Comparison of ENCODE assay signal across 9 cellular contexts in the genomic region with DNA sequence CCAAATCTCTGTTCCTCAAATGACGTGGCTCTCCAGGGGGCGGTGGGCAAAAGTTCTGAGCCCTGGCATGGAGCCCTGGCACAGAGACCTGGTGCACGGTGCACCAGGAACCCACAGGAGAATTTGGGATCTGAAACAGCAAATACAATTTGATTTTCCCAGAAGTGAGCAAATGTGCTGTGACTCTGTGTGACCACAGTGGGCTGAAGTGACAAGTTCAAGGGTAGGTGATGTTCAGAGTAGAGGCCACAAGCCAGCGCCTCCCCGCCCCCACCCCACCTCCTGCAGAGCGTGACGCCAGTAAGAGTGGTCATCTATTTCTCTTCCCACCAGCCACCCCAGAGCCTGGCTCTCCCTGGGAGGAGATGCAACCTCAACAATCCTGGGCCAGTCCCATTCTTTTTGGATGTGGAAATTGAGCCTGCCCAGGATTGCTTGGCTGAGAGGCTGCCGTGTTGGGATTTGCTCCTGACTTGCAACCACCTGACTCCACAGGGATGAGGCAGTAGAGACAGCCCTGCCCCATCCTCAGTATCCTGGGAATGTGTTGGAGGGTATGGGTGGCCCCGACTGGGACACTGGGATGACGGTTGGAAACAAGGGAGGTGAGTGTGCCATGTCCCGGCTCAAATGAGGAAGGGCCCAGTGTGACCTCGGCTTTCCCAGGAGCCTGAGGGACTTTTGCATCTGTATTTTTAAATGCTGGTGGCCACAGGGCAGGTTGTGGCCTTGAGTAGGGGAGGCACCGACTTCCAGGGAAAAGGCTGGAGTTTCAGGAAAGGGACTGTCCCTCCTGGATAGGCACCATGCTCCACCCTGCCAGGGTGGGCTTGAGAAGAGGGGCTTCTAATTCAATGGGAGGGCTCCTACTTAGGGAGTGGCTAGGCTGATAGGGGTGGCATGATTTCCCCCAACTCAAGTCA. TPM values are rescaled to one million over a fixed set of nuclear protein-coding genes. Genes with fewer than 3 reads are reported as not detected.
DNase-seq lines count a peak whose midpoint lies in the region; ATAC-seq and TF ChIP-seq lines count a peak whose summit lies in the region.
"Had no signal": no experiment of that assay in that cellular context is flagged by ENCODE, and none has a peak within 500 bp of the region (broad histone marks: within the 10 kb centered on the region; RNA-seq: fewer than 3 reads in every experiment).

No MANE protein-coding gene starts in this region.

- H3K9me1 ChIP-seq in IMR-90 (ENCODE audit: insufficient read depth, low read length), result peaks cover 3% of the 10 kb centered on the region

- H3K4me3 ChIP-seq in IMR-90 (ENCODE audit: insufficient read depth, low read depth, low read length) (no peak overlapping the region), epithelial cell of esophagus (ENCODE audit: low read length) (no peak overlapping the region), skeletal muscle cell (ENCODE audit: low read depth, low read length) (no peak overlapping the region)

- H3K18ac ChIP-seq in IMR-90 (ENCODE audit: low read depth, low read length), result peak overlapping the region; percentile 46; the same call in 1 of the 2 replicates

- no peaks in the 10 kb centered on the region for H3K36me3 ChIP-seq in IMR-90 (ENCODE audit: control insufficient read depth, insufficient read depth, low read length)

- CTCF ChIA-PET in IMR-90 (lab: Yijun Ruan, JAX), result interaction anchor here (0.6 kb wide), 1 partner anchor 28 kb away, joined by 3 read pairs; no protein-coding TSS in a partner anchor

- intact Hi-C loops in IMR-90 (cut with micrococcal nuclease), result no loop called here

- peaks cover 0 to under 1% of the 10 kb centered on the region in 2 experiments; a peak in 2 of 4 replicates for H3K79me1 ChIP-seq in IMR-90 (ENCODE audit: low read depth in 1 of 2, low read length in 2 of 2)

- H4K8ac ChIP-seq in IMR-90 (ENCODE audit: low read depth in 2 of 2, low read length in 2 of 2), result peak overlapping the region; percentile 20 to 52; a peak in 1 of 4 replicates

- no peak for TF ChIP-seq POLR2A in IMR-90 (IDR thresholded peaks at IDR 0.05; ENCODE audit: low read depth, low read length)

- dilution Hi-C loops in IMR-90 (cut with HindIII; ENCODE audit: low sequenced_read_pairs, unreplicated experiment), result no loop called here

- H2AK5ac ChIP-seq in IMR-90 (ENCODE audit: low read depth, low read length), result peak overlapping the region; percentile 86

- H3K27me3 ChIP-seq in IMR-90 (ENCODE audit: control insufficient read depth, insufficient read depth, low read length), result no peaks in the 10 kb centered on the region

- peak overlapping the region; percentile 42 for H4K91ac ChIP-seq in IMR-90 (ENCODE audit: insufficient read depth, low read depth, low read length)

- DNase-seq in EH (ENCODE audit: low read depth), result peak; percentile 68
- DNase-seq in IMR-90, result peak; percentile 55
- peak; percentile 27 for DNase-seq in epithelial cell of esophagus (ENCODE audit: low read depth)
- peak; percentile 56 for DNase-seq in skeletal muscle cell (ENCODE audit: low read depth)
- no peak for DNase-seq in central memory CD4-positive, alpha-beta T cell
- DNase-seq in SW480 (ENCODE audit: low spot score), result no peak

- H4K5ac ChIP-seq in IMR-90 (ENCODE audit: low read depth, low read length), result peak overlapping the region; percentile 36; the same call in 1 of the 2 replicates

- peak overlapping the region; percentile 39 for H2BK5ac ChIP-seq in IMR-90 (ENCODE audit: low read depth, low read length, poor library complexity, severe bottlenecking)

- H2AK9ac ChIP-seq in IMR-90 (replicated peaks; ENCODE audit: low read depth, low read length, poor library complexity), result peak overlapping the region; percentile 45

- no peaks in the 10 kb centered on the region for H3K9me3 ChIP-seq in IMR-90 (ENCODE audit: control insufficient read depth, insufficient read depth, low read length)

- H3K23ac ChIP-seq in IMR-90 (ENCODE audit: low read depth, low read length), result 0 out of 2 replicates have a peak overlapping the region, but pooled peaks have one; percentile 24

- no peak overlapping the region for H3K56ac ChIP-seq in IMR-90 (ENCODE audit: extremely low read depth, insufficient read depth, low read length)

- in situ Hi-C loops in IMR-90 (cut with MboI; ENCODE audit: low sequenced_read_pairs), result no loop called here

- peak overlapping the region; percentile 47 for H2BK120ac ChIP-seq in IMR-90 (ENCODE audit: low read depth, low read length)

- peak overlapping the region; percentile 39; the same call in 1 of the 2 replicates for H3K14ac ChIP-seq in IMR-90 (replicated peaks; ENCODE audit: low read depth, low read length)

- TF ChIP-seq RAD21 in IMR-90 (IDR thresholded peaks at IDR 0.05; ENCODE audit: low read length), result no peak

- TF ChIP-seq CTCF in IMR-90 (conservative IDR thresholded peaks at IDR 0.05; ENCODE audit: low read depth, low read length) (no peak), epithelial cell of esophagus (IDR thresholded peaks at IDR 0.05; ENCODE audit: insufficient read depth, low read depth, low read length, missing control alignments) (no peak)

- no TSS peak for BruUV-seq in IMR-90 (replicated peaks; lab: Mats Ljungman, UMichigan)

- POLR2A ChIA-PET in IMR-90 (lab: Charles Lee; ENCODE audit: unreplicated experiment), result no interaction called here

- H2BK15ac ChIP-seq in IMR-90 (ENCODE audit: low read depth, low read length), result peak overlapping the region; percentile 79; the same call in 2 of the 3 replicates

- no peaks in the 10 kb centered on the region for H4K20me1 ChIP-seq in IMR-90 (ENCODE audit: insufficient read depth, low read length)

- peaks cover 23% of the 10 kb centered on the region for H3K4me1 ChIP-seq in IMR-90 (ENCODE audit: control insufficient read depth, insufficient read depth, low read length)

- no peak for ATAC-seq in IMR-90 (ENCODE audit: low read depth)
- no peak for ATAC-seq in HG03565 (IDR thresholded peaks at IDR 0.05; ENCODE audit: unreplicated experiment)

- peak overlapping the region; percentile 55 for H2BK20ac ChIP-seq in IMR-90 (ENCODE audit: low read depth, low read length)

- peak overlapping the region; percentile 83 for H3K4ac ChIP-seq in IMR-90 (ENCODE audit: low read depth, low read length)

- peak overlapping the region; percentile 27; the same call in 1 of the 2 replicates for H3K27ac ChIP-seq in IMR-90 (ENCODE audit: insufficient read depth, low read length)

- H3K4me2 ChIP-seq in IMR-90 (ENCODE audit: low read depth, low read length), result no peak overlapping the region

- H2AFZ ChIP-seq in IMR-90 (replicated peaks; ENCODE audit: low read length, poor library complexity), result peak overlapping the region; percentile 1

- no peak overlapping the region for H3K9ac ChIP-seq in IMR-90 (ENCODE audit: low read depth, low read length)

- 80% methylated on average over 1 of the region's 13 CpGs; no CpG with 5 or more reads in 1 of the 2 experiments for WGBS in IMR-90 (ENCODE audit: extremely low coverage in 2 of 2, insufficient read length in 1 of 2), 2 experiments

TF ChIP-seq in IMR-90, 13 proteins besides CTCF, POLR2A, EP300 and RAD21:
- TF ChIP-seq RCOR1 (IDR thresholded peaks at IDR 0.05; ENCODE audit: insufficient replicate concordance, low read length) (no peak), RFX5 (IDR thresholded peaks at IDR 0.05; ENCODE audit: low read depth, low read length) (no peak), BHLHE40 (IDR thresholded peaks at IDR 0.05; ENCODE audit: low read depth, low read length) (no peak), NFE2L2 (IDR thresholded peaks at IDR 0.05; ENCODE audit: low read depth, low read length) (no peak), MXI1 (IDR thresholded peaks at IDR 0.05; ENCODE audit: borderline replicate concordance, low read depth, low read length) (no peak), SMC3 (IDR thresholded peaks at IDR 0.05; ENCODE audit: low read depth, low read length) (no peak)
- TF ChIP-seq, protein P1, sequence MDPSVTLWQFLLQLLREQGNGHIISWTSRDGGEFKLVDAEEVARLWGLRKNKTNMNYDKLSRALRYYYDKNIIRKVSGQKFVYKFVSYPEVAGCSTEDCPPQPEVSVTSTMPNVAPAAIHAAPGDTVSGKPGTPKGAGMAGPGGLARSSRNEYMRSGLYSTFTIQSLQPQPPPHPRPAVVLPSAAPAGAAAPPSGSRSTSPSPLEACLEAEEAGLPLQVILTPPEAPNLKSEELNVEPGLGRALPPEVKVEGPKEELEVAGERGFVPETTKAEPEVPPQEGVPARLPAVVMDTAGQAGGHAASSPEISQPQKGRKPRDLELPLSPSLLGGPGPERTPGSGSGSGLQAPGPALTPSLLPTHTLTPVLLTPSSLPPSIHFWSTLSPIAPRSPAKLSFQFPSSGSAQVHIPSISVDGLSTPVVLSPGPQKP (IDR thresholded peaks at IDR 0.05; ENCODE audit: borderline replicate concordance, low read depth, low read length), result no peak

RNA-seq across cellular contexts. Expression of a gene that starts 11.0 kb away (rescaled TPM):
- 1.6 and 1.9 TPM in 2 replicates for total RNA-seq in IMR-90 (2012; rRNA removed)
- polyA plus RNA-seq in IMR-90 (2012; rRNA removed), result 24.1 and 26.0 TPM in 2 replicates
- polyA plus RNA-seq in IMR-90 (2012; cell fraction: cytosol; rRNA removed), result 26.7 and 52.5 TPM in 2 replicates
- polyA plus RNA-seq in IMR-90 (2012; cell fraction: nucleus; rRNA removed; ENCODE audit: low replicate concordance), result 76.1 and 110 TPM in 2 replicates

RNA-seq across cellular contexts. Expression of a gene that starts 38.5 kb away (rescaled TPM):
- total RNA-seq in IMR-90 (2012; rRNA removed), result not detected in 2 replicates
- not detected in 2 replicates for polyA plus RNA-seq in IMR-90 (2012; rRNA removed)
- polyA plus RNA-seq in IMR-90 (2012; cell fraction: cytosol; rRNA removed), result not detected in 2 replicates
- not detected in 2 replicates for polyA plus RNA-seq in IMR-90 (2012; cell fraction: nucleus; rRNA removed; ENCODE audit: low replicate concordance)
- total RNA-seq: bronchial epithelial cell, fibroblast of lung had no signal
- polyA plus RNA-seq: fibroblast of lung had no signal

RNA-seq across cellular contexts. Expression of a gene that starts 40.2 kb away (rescaled TPM):
- total RNA-seq in IMR-90 (2012; rRNA removed), result not detected in 2 replicates
- polyA plus RNA-seq in IMR-90 (2012; rRNA removed), result not detected in 2 replicates
- polyA plus RNA-seq in IMR-90 (2012; cell fraction: cytosol; rRNA removed), result 0.02 TPM in 1 of 2 replicates, not detected in the other
- 0.12 TPM in 1 of 2 replicates, not detected in the other for polyA plus RNA-seq in IMR-90 (2012; cell fraction: nucleus; rRNA removed; ENCODE audit: low replicate concordance)
- polyA plus RNA-seq: fibroblast of lung had no signal

Comparison
In these comparisons a context has a peak if more than half of its experiments do, and no peak if none do; other contexts are left out.
1. DNase-seq: peak in EH (single experiment), IMR-90 (single experiment), epithelial cell of esophagus (single experiment) and skeletal muscle cell (single experiment); none in central memory CD4-positive, alpha-beta T cell (single experiment) and SW480 (single experiment).